ENCODE assay signal across 9 cellular contexts in the genomic region with DNA sequence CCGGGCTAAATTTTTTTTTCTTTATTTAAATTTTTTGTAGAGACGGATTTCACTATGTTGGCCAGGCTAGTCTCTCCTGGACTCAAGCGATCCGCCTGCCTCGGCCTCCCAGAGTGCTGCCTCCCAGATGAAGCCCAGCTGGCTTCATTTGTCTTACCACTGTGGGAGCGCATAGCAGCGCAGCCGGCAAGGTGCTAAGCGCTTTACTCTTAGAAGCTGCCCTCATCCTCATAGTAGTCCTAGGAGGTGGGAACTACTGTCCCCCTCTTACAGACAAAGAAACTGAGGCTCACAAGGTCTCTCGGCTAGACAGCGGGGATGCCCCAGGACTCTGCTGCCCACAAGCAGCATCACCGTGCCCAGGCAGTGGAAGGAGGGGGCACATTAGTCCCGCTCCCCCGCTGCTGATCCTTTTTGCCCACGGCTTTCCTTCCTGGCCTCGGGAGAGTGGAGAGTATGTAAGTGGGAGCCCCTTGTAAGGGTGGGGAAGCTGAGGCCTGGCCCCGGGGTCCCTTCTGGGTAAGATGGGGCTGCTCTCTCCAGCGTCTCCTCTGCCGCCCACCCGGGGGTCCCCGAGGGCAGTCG. TPM values are rescaled to one million over a fixed set of nuclear protein-coding genes. Genes with fewer than 3 reads are reported as not detected.
DNase-seq lines count a peak whose midpoint lies in the region; ATAC-seq, FAIRE-seq and TF ChIP-seq lines count a peak whose summit lies in the region.
"Had no signal": no experiment of that assay in that cellular context is flagged by ENCODE, and none has a peak within 500 bp of the region (broad histone marks: within the 10 kb centered on the region; RNA-seq: fewer than 3 reads in every experiment).

No MANE protein-coding gene starts in this region.

- no peaks in the 10 kb centered on the region for H3K79me2 ChIP-seq in astrocyte (ENCODE audit: insufficient read depth, low read length)

- 12 to 15% (median 14%) methylated on average over 16 to 22 of the region's 22 CpGs for WGBS in stomach, 5 donors

- H3K9ac ChIP-seq in astrocyte (ENCODE audit: low read length): peak overlapping the region; percentile 43

- DNase-seq in DMS53 (lab: John Stamatoyannopoulos, UW) (peak; percentile 44), DMS53 treated with DMSO at 0.1 percent for 48 hours (lab: John Stamatoyannopoulos, UW; ENCODE audit: unreplicated experiment) (no peak), astrocyte (ENCODE audit: low read depth) (no peak), immature natural killer cell (no peak), stomach (no peak), AG08396 (ENCODE audit: low spot score) (no peak)
- DNase-seq in central memory CD4-positive, alpha-beta T cell: no peak

- ATAC-seq in HG02678 (IDR thresholded peaks at IDR 0.05; ENCODE audit: unreplicated experiment): no peak

- peaks cover 2% of the 10 kb centered on the region for H3K36me3 Mint-ChIP-seq in astrocyte (ENCODE audit: low read depth, unreplicated experiment)
- no peaks in the 10 kb centered on the region for H3K36me3 Mint-ChIP-seq in immature natural killer cell

- TF ChIP-seq POLR2A in stomach (IDR thresholded peaks at IDR 0.05): no peak

- no peak for TF ChIP-seq CTCF in astrocyte (IDR thresholded peaks at IDR 0.05; ENCODE audit: insufficient read depth, low read depth, low read length)
- no peak for TF ChIP-seq CTCF in stomach (IDR thresholded peaks at IDR 0.05)

- H3K27me3 ChIP-seq in astrocyte (ENCODE audit: insufficient read depth, low read length) (peaks cover 3% of the 10 kb centered on the region), stomach (peaks cover 0 to 30% (median 3%) of the 10 kb centered on the region in 3 donors)

- peak overlapping the region; percentile 62 for H3K4me3 ChIP-seq in astrocyte (ENCODE audit: insufficient read depth, low read depth, low read length)
- peak overlapping the region; percentile 72 to 77 (median 75) for H3K4me3 ChIP-seq in stomach

- TF ChIP-seq EP300 in stomach (IDR thresholded peaks at IDR 0.05): no peak

- H3K4me1 ChIP-seq in astrocyte (ENCODE audit: insufficient read depth, low read length) (peaks cover 2% of the 10 kb centered on the region), stomach (peaks cover 12 to 34% (median 30%) of the 10 kb centered on the region in 4 donors)

- H3K4me1 Mint-ChIP-seq in astrocyte (ENCODE audit: low read depth, unreplicated experiment) (no peaks in the 10 kb centered on the region), immature natural killer cell (peaks cover 11 to 14% of the 10 kb centered on the region in 2 donors)

- no peak overlapping the region for H3K27ac Mint-ChIP-seq in astrocyte (ENCODE audit: unreplicated experiment)
- no peak overlapping the region for H3K27ac Mint-ChIP-seq in immature natural killer cell

- H3K27me3 Mint-ChIP-seq in astrocyte (ENCODE audit: low read depth, unreplicated experiment) (peaks cover 61% of the 10 kb centered on the region), immature natural killer cell (ENCODE audit: low read depth in 3 of 3) (peaks cover 7 to 16% (median 14%) of the 10 kb centered on the region in 3 donors)

- H3K4me2 ChIP-seq in astrocyte (ENCODE audit: low read length): peak overlapping the region; percentile 92

- no peaks in the 10 kb centered on the region for H3K9me3 Mint-ChIP-seq in astrocyte (ENCODE audit: unreplicated experiment)
- H3K9me3 Mint-ChIP-seq in immature natural killer cell: peaks cover 0 to 5% (median 0%) of the 10 kb centered on the region in 6 donors

- H2AFZ ChIP-seq in astrocyte (ENCODE audit: low read depth, low read length): peak overlapping the region; percentile 80

- H3K36me3 ChIP-seq in astrocyte (ENCODE audit: insufficient read depth, low read length) (no peaks in the 10 kb centered on the region), stomach (peaks cover 0 to 25% (median 15%) of the 10 kb centered on the region in 4 donors)

- H3K27ac ChIP-seq in astrocyte (ENCODE audit: low read depth, low read length): no peak overlapping the region
- H3K27ac ChIP-seq in stomach: peak overlapping the region; percentile 76 to 91 (median 84)

- FAIRE-seq in astrocyte (lab: Jason Lieb, UNC): no peak
- FAIRE-seq: A204.1 had no signal

- no peaks in the 10 kb centered on the region for H4K20me1 ChIP-seq in astrocyte (ENCODE audit: insufficient read depth, low read length)

- intact Hi-C loops in stomach (cut with DNase I; ENCODE audit: low total_unique reads): no loop called here

- H3K4me3 Mint-ChIP-seq in astrocyte (ENCODE audit: unreplicated experiment): peak overlapping the region; percentile 80
- H3K4me3 Mint-ChIP-seq in immature natural killer cell: peak overlapping the region; percentile 58 to 70 (median 63)

- no peaks in the 10 kb centered on the region for H3K9me3 ChIP-seq in astrocyte (ENCODE audit: insufficient read depth, low read depth, low read length)
- H3K9me3 ChIP-seq in stomach: no peaks in the 10 kb centered on the region

RNA-seq across cellular contexts. Expression of a gene that starts 0.7 kb away (rescaled TPM):
- total RNA-seq in astrocyte (8.0 and 9.3 TPM in 2 replicates), stomach (100 to 1,000 TPM in 3 of 5 donors, 10 to 100 TPM in 2; 34.9 to 408 (median 195) TPM)
- polyA plus RNA-seq in immature natural killer cell (not detected), stomach (100 to 1,000 TPM; 104 to 249 (median 122) TPM)

RNA-seq across cellular contexts. Expression of a gene that starts 14.2 kb away (rescaled TPM):
- total RNA-seq in astrocyte (not detected in 2 replicates), stomach (1 to 10 TPM in 1 of 5 donors, not detected in 4; 4.9 TPM)
- polyA plus RNA-seq in immature natural killer cell (not detected), stomach (under 1 TPM in 2 of 3 donors, not detected in 1; 0.30 to 0.75 TPM)

RNA-seq across cellular contexts. Expression of a gene that starts 29.8 kb away (rescaled TPM):
- total RNA-seq in astrocyte (0.39 and 0.96 TPM in 2 replicates), stomach (10 to 100 TPM in 2 of 5 donors, 1 to 10 TPM in 1, under 1 TPM in 1, not detected in 1; 0.89 to 21.0 (median 6.9) TPM)
- polyA plus RNA-seq in immature natural killer cell (not detected), stomach (1 to 10 TPM; 2.0 to 9.9 (median 6.7) TPM)
